Comparison of ENCODE assay signal across 8 cellular contexts in the genomic region with DNA sequence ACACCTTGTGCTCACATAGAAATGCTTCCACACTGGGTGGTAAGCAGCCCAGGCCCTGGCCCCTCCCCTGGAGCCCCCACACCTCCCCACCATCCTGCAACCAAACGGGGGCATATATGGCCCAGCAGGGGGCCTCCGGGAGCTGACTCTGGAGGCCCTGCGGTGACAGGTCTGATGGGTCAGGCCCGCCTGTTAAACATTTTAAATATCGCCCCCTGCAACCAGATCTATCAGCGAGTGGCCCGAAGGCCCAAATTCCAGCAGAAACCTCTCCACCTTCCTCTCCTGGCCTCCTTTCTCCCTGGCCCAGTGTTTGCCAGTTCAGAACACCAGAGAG. TPM values are rescaled to one million over a fixed set of nuclear protein-coding genes. Genes with fewer than 3 reads are reported as not detected.
DNase-seq lines count a peak whose midpoint lies in the region; ATAC-seq and TF ChIP-seq lines count a peak whose summit lies in the region.

No MANE protein-coding gene starts in this region.

- no peaks in the 10 kb centered on the region for H3K27me3 ChIP-seq in dorsolateral prefrontal cortex

- peaks cover 2% of the 10 kb centered on the region for H3K4me1 Mint-ChIP-seq in chondrocyte (ENCODE audit: low read depth)
- peaks cover 23% of the 10 kb centered on the region for H3K4me1 Mint-ChIP-seq in nephron

- no peak for ATAC-seq in GM18861 (IDR thresholded peaks at IDR 0.05; ENCODE audit: unreplicated experiment)

- H3K36me3 Mint-ChIP-seq in chondrocyte (ENCODE audit: low read depth) (peaks cover 6% of the 10 kb centered on the region), nephron (ENCODE audit: low read depth) (peaks cover 10% of the 10 kb centered on the region)

- H3K27ac Mint-ChIP-seq in chondrocyte (ENCODE audit: unreplicated experiment) (no peak overlapping the region), nephron (peak overlapping the region in 1 of 3 experiments; percentile 9)

- H3K27ac ChIP-seq in dorsolateral prefrontal cortex = peak overlapping the region in 5 of 59 donors; percentile 16 to 55 (median 30)

- no peaks in the 10 kb centered on the region for H3K27me3 Mint-ChIP-seq in chondrocyte (ENCODE audit: low read depth)
- H3K27me3 Mint-ChIP-seq in nephron (ENCODE audit: low read depth) = peaks cover 5% of the 10 kb centered on the region

- TF ChIP-seq CTCF in GM10266 (IDR thresholded peaks at IDR 0.05; ENCODE audit: control insufficient read depth, insufficient read depth, low read depth, missing control alignments) = peak; percentile 48
- TF ChIP-seq CTCF in chondrocyte (IDR thresholded peaks at IDR 0.05) = peak; percentile 55
- TF ChIP-seq CTCF in nephron (IDR thresholded peaks at IDR 0.05; ENCODE audit: unreplicated experiment in 3 of 3) = peak; percentile 16 to 42 (median 22)
- TF ChIP-seq CTCF in dorsolateral prefrontal cortex (IDR thresholded peaks at IDR 0.05 in 54 of 56, conservative IDR thresholded peaks at IDR 0.05 in 2 of 56; ENCODE audit: low read depth in 1 of 56, partially characterized antibody in 56 of 56) = peak in 6 of 56 donors; percentile 10 to 16 (median 15)

- intact Hi-C loops in dorsolateral prefrontal cortex (cut with DNase I) = no loop called here

- H3K9me3 Mint-ChIP-seq in chondrocyte (ENCODE audit: low read depth) = peaks cover 15% of the 10 kb centered on the region
- H3K9me3 Mint-ChIP-seq in nephron = peaks cover 22% of the 10 kb centered on the region

- H3K4me3 Mint-ChIP-seq in chondrocyte (ENCODE audit: unreplicated experiment) (no peak overlapping the region), nephron (no peak overlapping the region)

- DNase-seq in GM10266 (ENCODE audit: extremely low spot score) (peak; percentile 48), chondrocyte (ENCODE audit: low spot score) (no peak), dorsolateral prefrontal cortex (no peak), glomerular visceral epithelial cell (ENCODE audit: extremely low spot score) (no peak), OCI-M2 (lab: John Stamatoyannopoulos, UW; ENCODE audit: unreplicated experiment) (no peak)
- peak; percentile 84 for DNase-seq in Jurkat, Clone E6-1 (ENCODE audit: low read depth, low spot score)

- H3K4me3 ChIP-seq in Jurkat, Clone E6-1 (ENCODE audit: low read length) = peak overlapping the region; percentile 40
- H3K4me3 ChIP-seq in dorsolateral prefrontal cortex = no peak overlapping the region

RNA-seq across cellular contexts. Expression of a gene that starts 48.0 kb away (rescaled TPM):
- 8.5 TPM for polyA plus RNA-seq in Jurkat, Clone E6-1 (2012; ENCODE audit: insufficient read depth, insufficient read length)
- 35.8 to 36.2 TPM (median 36.0 TPM) in 3 replicates for total RNA-seq in chondrocyte
- total RNA-seq in dorsolateral prefrontal cortex = 100 to 1,000 TPM in 1 of 120 experiments, 10 to 100 TPM in 119; 47.5 to 100 (median 64.8) TPM

Comparison
In these comparisons a context has a peak if more than half of its experiments do, and no peak if none do; other contexts are left out.
1. DNase-seq: peak in GM10266 (single experiment) and Jurkat, Clone E6-1 (single experiment); none in chondrocyte (single experiment), dorsolateral prefrontal cortex (0 of 10), glomerular visceral epithelial cell (single experiment) and OCI-M2 (single experiment).